Comparison of ENCODE assay signal across 8 cellular contexts in the genomic region with DNA sequence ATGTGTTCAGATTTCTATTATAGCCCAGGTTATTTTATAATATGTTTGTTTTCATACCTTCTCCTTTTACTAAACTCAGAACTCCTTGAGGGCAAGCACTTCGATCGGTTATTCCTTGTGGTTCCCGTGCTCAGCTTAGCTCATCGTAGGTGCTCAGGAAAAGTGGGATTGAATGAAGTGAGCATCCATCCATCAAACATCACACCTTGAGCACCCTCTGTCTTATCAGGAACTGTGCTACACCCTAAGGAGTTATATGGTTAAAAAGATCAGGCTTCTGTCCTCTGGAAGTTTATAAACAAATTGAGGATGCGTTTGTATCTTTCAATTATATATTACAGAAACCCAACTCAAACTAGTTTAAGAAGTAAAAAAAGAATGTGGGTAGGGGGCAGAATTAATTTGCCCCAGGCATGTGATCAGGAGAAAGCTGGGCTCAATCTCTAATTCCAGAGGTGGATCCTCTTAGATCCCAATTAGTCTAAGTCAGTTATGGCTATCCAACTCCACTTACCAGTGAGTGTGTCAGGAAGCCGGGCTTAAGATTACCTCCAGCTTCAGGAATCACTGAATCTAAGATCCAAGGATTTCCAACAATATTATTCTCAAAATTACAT. TPM values are rescaled to one million over a fixed set of nuclear protein-coding genes. Genes with fewer than 3 reads are reported as not detected.
DNase-seq lines count a peak whose midpoint lies in the region; ATAC-seq, FAIRE-seq and TF ChIP-seq lines count a peak whose summit lies in the region.

No MANE protein-coding gene starts in this region.

- peak; percentile 73 to 80 for TF ChIP-seq RAD21 in A549 (conservative IDR thresholded peaks at IDR 0.05 in 1 of 2, IDR thresholded peaks at IDR 0.05 in 1 of 2)

- WGBS in A549 (ENCODE audit: missing lambda C conversion rate) = 39% methylated on average over 6 of the region's 6 CpGs

- no peaks in the 10 kb centered on the region for H3K9me3 ChIP-seq in A549

- ATAC-seq in A549 (peak; percentile 50 to 66; a peak in 4 of 6 replicates), HG02610 (IDR thresholded peaks at IDR 0.05; ENCODE audit: unreplicated experiment) (no peak)

- peak overlapping the region in 1 of 2 experiments; percentile 59; a peak in 3 of 6 replicates for H3K27ac ChIP-seq in A549

- H3K4me3 ChIP-seq in A549 (no peak overlapping the region), fibroblast of villous mesenchyme (ENCODE audit: low read depth, low read length) (no peak overlapping the region)

- POLR2A ChIA-PET in A549 (lab: Yijun Ruan, JAX) = interaction anchor here (0.5 to 1.0 kb wide), 4 partner anchors 36 to 118 kb away, joined by 4 to 9 read pairs (median 5); no protein-coding TSS in a partner anchor

- DNase-seq in A549 (ENCODE audit: low read depth in 1 of 2, low spot score in 1 of 2) (peak; percentile 67), GM13976 (ENCODE audit: low spot score) (peak; percentile 44), NCI-H82 treated with DMSO at 0.1 percent for 48 hours (lab: John Stamatoyannopoulos, UW; ENCODE audit: unreplicated experiment) (peak; percentile 28), fibroblast of villous mesenchyme (ENCODE audit: low read depth) (no peak), NCI-H2171 treated with DMSO at 0.1 percent for 48 hours (lab: John Stamatoyannopoulos, UW) (no peak), NCI-H187 treated with DMSO at 0.1 percent for 48 hours (lab: John Stamatoyannopoulos, UW) (no peak), SKM-1 treated with dmso at 0.1 percent for 144 hours (lab: John Stamatoyannopoulos, UW; ENCODE audit: unreplicated experiment) (no peak)

- TF ChIP-seq EP300 in A549 (IDR thresholded peaks at IDR 0.05) = no peak

- no peak for TF ChIP-seq POLR2A in A549 (IDR thresholded peaks at IDR 0.05; ENCODE audit: low read length)

- peak; percentile 65 for TF ChIP-seq CTCF in A549 (IDR thresholded peaks at IDR 0.05)
- peak; percentile 40 for TF ChIP-seq CTCF in GM13976 (IDR thresholded peaks at IDR 0.05; ENCODE audit: borderline replicate concordance, control extremely low read depth, extremely low read depth, insufficient read depth, missing control alignments)
- peak; percentile 43 for TF ChIP-seq CTCF in fibroblast of villous mesenchyme (IDR thresholded peaks at IDR 0.05; ENCODE audit: insufficient read depth, low read depth, low read length)

- H3K4me1 ChIP-seq in A549 = peaks cover 39% of the 10 kb centered on the region

- no peak overlapping the region for H3K4me2 ChIP-seq in A549

- CTCF ChIA-PET in A549 (lab: Yijun Ruan, JAX) = interaction anchor here (0.6 to 8.5 kb wide), 58 partner anchors 9 to 488 kb away, joined by 3 to 127 read pairs (median 4); no protein-coding TSS in a partner anchor

- no peak for FAIRE-seq in A549 (lab: Jason Lieb, UNC)

- in situ Hi-C loops in GM13976 (cut with MboI; ENCODE audit: low sequenced_read_pairs, unreplicated experiment) = loop anchor here (25.0 kb wide), 1 partner anchor 457 kb away; the partner anchor contains the start of gene SPON1

TF ChIP-seq in A549, 52 proteins besides CTCF, POLR2A, EP300 and RAD21:
- no peak for TF ChIP-seq ELK1 (IDR thresholded peaks at IDR 0.05; ENCODE audit: low read depth, low read length)
- no peak for TF ChIP-seq NR3C1 (IDR thresholded peaks at IDR 0.05)
- no peak for TF ChIP-seq HOXA7 (CRISPR knock-in tag; IDR thresholded peaks at IDR 0.05)
- peak; percentile 68 for TF ChIP-seq SMC3 (IDR thresholded peaks at IDR 0.05)
TF ChIP-seq in A549: peak in this region for 1.

RNA-seq across cellular contexts. Expression of gene RRAS2, which starts 59.9 kb away (rescaled TPM):
- polyA plus RNA-seq in A549 (2011; rRNA removed) (39.7 and 48.2 TPM in 2 replicates), A549 (2017; fragmentation: RNase III; extraction: RNeasy Plus Mini Kit Qiagen cat#74134 plus additional on column Dnase treatment) (37.9 to 44.0 TPM (median 40.2 TPM) in 3 replicates)
- 17.1 and 21.7 TPM in 2 replicates for polyA plus RNA-seq in A549 (2012; cell fraction: cytosol; rRNA removed)
- polyA plus RNA-seq in A549 (2012; cell fraction: nucleus; rRNA removed) = 8.8 and 10.4 TPM in 2 replicates
- 7.8 and 9.1 TPM in 2 replicates for polyA minus RNA-seq in A549 (2011; rRNA and poly(A)+ RNA removed)
- total RNA-seq in fibroblast of villous mesenchyme = 73.8 and 138 TPM in 2 replicates

Comparison
In these comparisons a context has a peak if more than half of its experiments do, and no peak if none do; other contexts are left out.
1. DNase-seq: peak in A549 (2 of 2), GM13976 (single experiment) and NCI-H82 treated with DMSO at 0.1 percent for 48 hours (single experiment); none in fibroblast of villous mesenchyme (single experiment), NCI-H2171 treated with DMSO at 0.1 percent for 48 hours (single experiment), NCI-H187 treated with DMSO at 0.1 percent for 48 hours (single experiment) and SKM-1 treated with dmso at 0.1 percent for 144 hours (single experiment).
2. Peak in every context shown above with its lines, with median percentiles within 50 percentile points of each other: CTCF ChIP-seq.